29 cellular contexts compared by ENCODE assay signal in genomic region chr17:75064040-75064439, GRCh38. TPM values are rescaled to one million over a fixed set of nuclear protein-coding genes. Genes with fewer than 3 reads are reported as not detected.
DNase-seq lines count a peak whose midpoint lies in the region; ATAC-seq and TF ChIP-seq lines count a peak whose summit lies in the region.
"Had no signal": no experiment of that assay in that cellular context is flagged by ENCODE, and none has a peak within 500 bp of the region (broad histone marks: within the 10 kb centered on the region; RNA-seq: fewer than 3 reads in every experiment).

No MANE protein-coding gene starts in this region.

- no peaks in the 10 kb centered on the region for H3K79me2 ChIP-seq in HCT116 (ENCODE audit: insufficient read depth, low read length)

- H3K27me3 Mint-ChIP-seq in endodermal cell (ENCODE audit: insufficient read depth) = no peaks in the 10 kb centered on the region
- H3K27me3 Mint-ChIP-seq in osteocyte (ENCODE audit: unreplicated experiment) = no peaks in the 10 kb centered on the region
- H3K27me3 Mint-ChIP-seq: B cell, IgD-negative memory B cell had no signal

- no peak overlapping the region for H3K4me2 ChIP-seq in HCT116 (ENCODE audit: low read length)
- H3K4me2 ChIP-seq: PC-9 had no signal

- no peak overlapping the region for H3K4me3 Mint-ChIP-seq in endodermal cell
- H3K4me3 Mint-ChIP-seq in stimulated activated effector memory CD8-positive, alpha-beta T cell treated with anti-CD3 and anti-CD28 coated beads, Interleukin-12 subunit alpha, Interleukin-12 subunit beta, amount 100 ng/mL, for 72 hours = no peak overlapping the region
- H3K4me3 Mint-ChIP-seq in osteocyte (ENCODE audit: unreplicated experiment) = no peak overlapping the region
- H3K4me3 Mint-ChIP-seq: B cell; CD8-positive, alpha-beta T cell; IgD-negative memory B cell had no signal

- H3K4me3 ChIP-seq in HCT116 (replicated peaks in 1 of 2; ENCODE audit: low read depth in 1 of 2, low read length in 2 of 2) (no peak overlapping the region), Panc1 (ENCODE audit: low read depth in 2 of 2, low read length in 2 of 2) (no peak overlapping the region), endodermal cell (ENCODE audit: low read length) (no peak overlapping the region), transverse colon (no peak overlapping the region)
- H3K4me3 ChIP-seq: GM12878, PC-9, SJSA1 had no signal

- intact Hi-C loops in HCT116 (cut with micrococcal nuclease) (no loop called here), Panc1 (cut with micrococcal nuclease; ENCODE audit: unreplicated experiment) (no loop called here), transverse colon (cut with DNase I; ENCODE audit: low total_unique reads) (no loop called here)

- TF ChIP-seq CTCF in HCT116 (IDR thresholded peaks at IDR 0.05 in 2 of 3, conservative IDR thresholded peaks at IDR 0.05 in 1 of 3; ENCODE audit: borderline replicate concordance in 1 of 3, insufficient read depth in 1 of 3, low read depth in 2 of 3, low read length in 2 of 3) (no peak), Panc1 (IDR thresholded peaks at IDR 0.05) (no peak), endodermal cell (conservative IDR thresholded peaks at IDR 0.05) (no peak), transverse colon (IDR thresholded peaks at IDR 0.05) (no peak), osteocyte (IDR thresholded peaks at IDR 0.05) (no peak)

- H3K36me3 ChIP-seq in HCT116 (ENCODE audit: control insufficient read depth in 1 of 2, insufficient read depth in 2 of 2, low read length in 2 of 2) (peaks cover 24 to 41% of the 10 kb centered on the region in 2 experiments; a peak in 3 of 4 replicates), Panc1 (ENCODE audit: control insufficient read depth, insufficient read depth, low read length) (0 out of 2 replicates have a peak, but pooled peaks cover 2% of the 10 kb centered on the region), endodermal cell (ENCODE audit: control insufficient read depth, insufficient read depth, low read length) (peaks cover 58% of the 10 kb centered on the region), transverse colon (peaks cover 0 to 26% (median 10%) of the 10 kb centered on the region in 4 donors)

- TSS peak; percentile 27 for BruUV-seq in HCT116 (replicated peaks; lab: Mats Ljungman, UMichigan)
- BruUV-seq in Panc1 (replicated peaks; lab: Mats Ljungman, UMichigan) = TSS peak; percentile 47

- H3K4me1 ChIP-seq in HCT116 (ENCODE audit: control insufficient read depth in 1 of 2, insufficient read depth in 2 of 2, low read length in 2 of 2) (no peaks in the 10 kb centered on the region; a peak in 1 of 4 replicates), Panc1 (ENCODE audit: control insufficient read depth, insufficient read depth, low read length) (no peaks in the 10 kb centered on the region), endodermal cell (ENCODE audit: control insufficient read depth, insufficient read depth, low read length) (peaks cover 8% of the 10 kb centered on the region), transverse colon (peaks cover 0 to 8% (median 2%) of the 10 kb centered on the region in 4 donors)
- H3K4me1 ChIP-seq: SJSA1 had no signal

- H3K27me3 ChIP-seq in HCT116 (ENCODE audit: insufficient read depth, low read length) (no peaks in the 10 kb centered on the region), Panc1 (ENCODE audit: control insufficient read depth, insufficient read depth, low read length) (no peaks in the 10 kb centered on the region), endodermal cell (ENCODE audit: control insufficient read depth, insufficient read depth, low read length, poor library complexity, severe bottlenecking) (no peaks in the 10 kb centered on the region), transverse colon (no peaks in the 10 kb centered on the region)
- H3K27me3 ChIP-seq: SJSA1 had no signal

- H3K4me1 Mint-ChIP-seq in endodermal cell = peaks cover 13% of the 10 kb centered on the region
- peaks cover 32% of the 10 kb centered on the region for H3K4me1 Mint-ChIP-seq in stimulated activated effector memory CD8-positive, alpha-beta T cell treated with anti-CD3 and anti-CD28 coated beads, Interleukin-12 subunit alpha, Interleukin-12 subunit beta, amount 100 ng/mL, for 72 hours
- H3K4me1 Mint-ChIP-seq in osteocyte (ENCODE audit: unreplicated experiment) = peaks cover 12% of the 10 kb centered on the region
- H3K4me1 Mint-ChIP-seq: B cell had no signal

- no peak for ATAC-seq in HCT116
- ATAC-seq in Panc1 = no peak
- ATAC-seq in stimulated activated effector memory CD8-positive, alpha-beta T cell treated with anti-CD3 and anti-CD28 coated beads, Interleukin-12 subunit alpha, Interleukin-12 subunit beta, amount 100 ng/mL, for 72 hours = no peak
- ATAC-seq in GM18858 (IDR thresholded peaks at IDR 0.05; ENCODE audit: unreplicated experiment) = no peak
- ATAC-seq: CD8-positive, alpha-beta T cell; GM12878 had no signal

- 92 to 97% methylated on average over 10 to 11 of the region's 11 CpGs for WGBS in endodermal cell (ENCODE audit: insufficient coverage in 1 of 2, insufficient read length in 1 of 2), 2 experiments
- WGBS in transverse colon (ENCODE audit: low coverage in 1 of 2), 2 donors = 96 to 97% methylated on average over 6 to 11 of the region's 11 CpGs

- RAD21 ChIA-PET in HCT116 (lab: Charles Lee; ENCODE audit: low non-redundant PET in 1 of 2, low total read pairs in 2 of 2, uncharacterized antibody in 2 of 2, unreplicated experiment in 2 of 2) = no interaction called here

- no peak overlapping the region for H3K9ac ChIP-seq in HCT116 (ENCODE audit: low read length)
- H3K9ac ChIP-seq in endodermal cell (ENCODE audit: extremely low read depth, low read length, poor library complexity, severe bottlenecking) = no peak overlapping the region

- in situ Hi-C loops in Panc1 (cut with HindIII; ENCODE audit: low pct_unique_long_range_greater_than_20kb, low sequenced_read_pairs) = no loop called here
- in situ Hi-C loops in transverse colon (cut with MboI; ENCODE audit: low pct_ligation_motif_present in 1 of 4, low pct_unique_long_range_greater_than_20kb in 1 of 4, low sequenced_read_pairs in 3 of 4) = no loop called here

- no peak for TF ChIP-seq RAD21 in HCT116 (IDR thresholded peaks at IDR 0.05; ENCODE audit: low read depth)

- H3K9me3 Mint-ChIP-seq in endodermal cell (no peaks in the 10 kb centered on the region), osteocyte (ENCODE audit: unreplicated experiment) (no peaks in the 10 kb centered on the region)
- no peaks in the 10 kb centered on the region for H3K9me3 Mint-ChIP-seq in stimulated activated effector memory CD8-positive, alpha-beta T cell treated with anti-CD3 and anti-CD28 coated beads, Interleukin-12 subunit alpha, Interleukin-12 subunit beta, amount 100 ng/mL, for 72 hours
- H3K9me3 Mint-ChIP-seq: CD8-positive, alpha-beta T cell; IgD-negative memory B cell had no signal

- H3K36me3 Mint-ChIP-seq in endodermal cell (ENCODE audit: low read depth) (peaks cover 62% of the 10 kb centered on the region), osteocyte (ENCODE audit: unreplicated experiment) (peaks cover 21% of the 10 kb centered on the region)
- peaks cover 62% of the 10 kb centered on the region for H3K36me3 Mint-ChIP-seq in stimulated activated effector memory CD8-positive, alpha-beta T cell treated with anti-CD3 and anti-CD28 coated beads, Interleukin-12 subunit alpha, Interleukin-12 subunit beta, amount 100 ng/mL, for 72 hours

- H3K27ac Mint-ChIP-seq in endodermal cell = peak overlapping the region; percentile 56
- peak overlapping the region; percentile 90 for H3K27ac Mint-ChIP-seq in stimulated activated effector memory CD8-positive, alpha-beta T cell treated with anti-CD3 and anti-CD28 coated beads, Interleukin-12 subunit alpha, Interleukin-12 subunit beta, amount 100 ng/mL, for 72 hours
- H3K27ac Mint-ChIP-seq in osteocyte (ENCODE audit: unreplicated experiment) = no peak overlapping the region
- H3K27ac Mint-ChIP-seq: B cell; CD8-positive, alpha-beta T cell; IgD-negative memory B cell had no signal

- H4K20me1 ChIP-seq in HCT116 (ENCODE audit: insufficient read depth) = no peaks in the 10 kb centered on the region

- no peak overlapping the region for H2AFZ ChIP-seq in HCT116 (ENCODE audit: low read depth, low read length, poor library complexity, severe bottlenecking)
- H2AFZ ChIP-seq: PC-9 had no signal

- H3K9me3 ChIP-seq in HCT116 (ENCODE audit: control insufficient read depth in 1 of 2, insufficient read depth in 1 of 2, low read depth in 1 of 2, low read length in 2 of 2) = no peaks in the 10 kb centered on the region
- H3K9me3 ChIP-seq in Panc1 (ENCODE audit: control insufficient read depth, insufficient read depth, low read depth, low read length) = no peaks in the 10 kb centered on the region
- H3K9me3 ChIP-seq in endodermal cell (ENCODE audit: control insufficient read depth, low read length) = no peaks in the 10 kb centered on the region
- no peaks in the 10 kb centered on the region for H3K9me3 ChIP-seq in transverse colon
- H3K9me3 ChIP-seq: SJSA1 had no signal

- no peak for DNase-seq in HCT116 (ENCODE audit: low read depth, low spot score)
- DNase-seq in Panc1 (ENCODE audit: low read depth, low spot score) = no peak
- DNase-seq in endodermal cell = no peak
- no peak for DNase-seq in stimulated activated effector memory CD8-positive, alpha-beta T cell treated with anti-CD3 and anti-CD28 coated beads, Interleukin-12 subunit alpha, Interleukin-12 subunit beta, amount 100 ng/mL, for 72 hours (ENCODE audit: low spot score in 2 of 2)
- no peak for DNase-seq in transverse colon
- no peak for DNase-seq in osteocyte (ENCODE audit: extremely low spot score, unreplicated experiment)
- DNase-seq: CD8-positive, alpha-beta T cell; DMS 273 treated with DMSO at 0.1 percent for 48 hours; DMS79; EL; GDM1; Karpas-422; NCI-H1092 treated with DMSO at 0.1 percent for 48 hours; NCI-H1436 treated with DMSO at 0.1 percent for 48 hours; NCI-H187 treated with DMSO at 0.1 percent for 48 hours; NCI-H2171 treated with DMSO at 0.1 percent for 48 hours; NCI-H345; NCI-H510A treated with DMSO at 0.1 percent for 48 hours; NCI-H82; NK-92 treated with Interleukin-12 subunit alpha and Interleukin-12 subunit beta, amount 100 ng/mL, for 24 hours; PC-9; Right ventricle myocardium superior; RPMI8226 had no signal

- no peak for TF ChIP-seq POLR2A in HCT116 (IDR thresholded peaks at IDR 0.05; ENCODE audit: borderline replicate concordance, extremely low read depth, insufficient read depth, insufficient read length)
- TF ChIP-seq POLR2A in transverse colon (IDR thresholded peaks at IDR 0.05) = no peak

- POLR2A ChIA-PET in HCT116 (lab: Charles Lee) (interaction anchor here (1.2 kb wide), 1 partner anchor 24 kb away, joined by 3 read pairs; the partner anchor contains the start of gene SLC16A5), Panc1 (lab: Charles Lee) (no interaction called here)

- CTCF ChIA-PET in HCT116 (lab: Charles Lee) = interaction anchor here (0.5 to 1.1 kb wide), 3 partner anchors 46 to 127 kb away, joined by 3 to 4 read pairs (median 3); partner anchors contain the start of gene ARMC7
- CTCF ChIA-PET in Panc1 (lab: Charles Lee) = no interaction called here

- H3K9me2 ChIP-seq in HCT116 (ENCODE audit: insufficient read depth) = no peaks in the 10 kb centered on the region

- no peak for TF ChIP-seq EP300 in transverse colon (IDR thresholded peaks at IDR 0.05; ENCODE audit: low read depth)

- H3K27ac ChIP-seq in HCT116 (ENCODE audit: low read depth, low read length) (no peak overlapping the region), Panc1 (ENCODE audit: low read length) (no peak overlapping the region), endodermal cell (ENCODE audit: low read depth, low read length) (no peak overlapping the region), transverse colon (no peak overlapping the region)
- H3K27ac ChIP-seq: C4-2B, PC-9, SJSA1 had no signal

RNA-seq across cellular contexts. Expression of gene KCTD2, which starts 17.0 kb away (rescaled TPM):
- total RNA-seq in HCT116 (2021; ENCODE audit: unreplicated experiment) (23.3 TPM), Panc1 (2021; ENCODE audit: unreplicated experiment) (34.9 TPM), endodermal cell (10 to 100 TPM; 27.7 to 32.8 TPM), transverse colon (10 to 100 TPM; 14.5 to 24.7 (median 19.7) TPM), osteocyte (22.3 and 23.7 TPM in 2 replicates)
- polyA plus RNA-seq in HCT116 (2012) = 17.9 and 19.0 TPM in 2 replicates
- 29.9 TPM for polyA plus RNA-seq in Panc1 (2012; ENCODE audit: insufficient read length)
- 29.2 TPM for polyA plus RNA-seq in endodermal cell (2013, experiment 1 of 2)
- polyA plus RNA-seq in endodermal cell (2013, experiment 2 of 2) = 25.5 TPM

RNA-seq across cellular contexts. Expression of gene ATP5PD, which starts 17.3 kb away (rescaled TPM):
- total RNA-seq in HCT116 (2021; ENCODE audit: unreplicated experiment) = 407 TPM
- 326 and 476 TPM in 2 replicates for polyA plus RNA-seq in HCT116 (2012)
- total RNA-seq in Panc1 (2021; ENCODE audit: unreplicated experiment) = 413 TPM
- 260 TPM for polyA plus RNA-seq in Panc1 (2012; ENCODE audit: insufficient read length)
- 100 to 1,000 TPM; 244 to 295 TPM for total RNA-seq in endodermal cell
- polyA plus RNA-seq in endodermal cell (2013, experiment 1 of 2) = 203 TPM
- 189 TPM for polyA plus RNA-seq in endodermal cell (2013, experiment 2 of 2)
- total RNA-seq in transverse colon = 100 to 1,000 TPM in 3 of 4 donors, 10 to 100 TPM in 1; 75.2 to 373 (median 245) TPM
- 195 and 212 TPM in 2 replicates for total RNA-seq in osteocyte

RNA-seq across cellular contexts. Expression of gene SLC16A5, which starts 23.7 kb away (rescaled TPM):
- 79.3 TPM for total RNA-seq in HCT116 (2021; ENCODE audit: unreplicated experiment)
- 60.1 and 73.5 TPM in 2 replicates for polyA plus RNA-seq in HCT116 (2012)
- 46.6 TPM for total RNA-seq in Panc1 (2021; ENCODE audit: unreplicated experiment)
- polyA plus RNA-seq in Panc1 (2012; ENCODE audit: insufficient read length) = 70.7 TPM
- total RNA-seq in endodermal cell = 10 to 100 TPM; 28.8 to 54.0 TPM
- 10.8 TPM for polyA plus RNA-seq in endodermal cell (2013, experiment 1 of 2)
- polyA plus RNA-seq in endodermal cell (2013, experiment 2 of 2) = 7.6 TPM
- 10 to 100 TPM; 65.9 to 94.6 (median 79.5) TPM for total RNA-seq in transverse colon
- 7.0 and 7.6 TPM in 2 replicates for total RNA-seq in osteocyte

RNA-seq across cellular contexts. Expression of gene ARMC7, which starts 45.7 kb away (rescaled TPM):
- 43.2 TPM for total RNA-seq in HCT116 (2021; ENCODE audit: unreplicated experiment)
- polyA plus RNA-seq in HCT116 (2012) = 25.9 and 27.2 TPM in 2 replicates
- 48.7 TPM for total RNA-seq in Panc1 (2021; ENCODE audit: unreplicated experiment)
- 74.7 TPM for polyA plus RNA-seq in Panc1 (2012; ENCODE audit: insufficient read length)
- total RNA-seq in endodermal cell = 10 to 100 TPM; 20.0 to 26.6 TPM
- polyA plus RNA-seq in endodermal cell (2013, experiment 1 of 2) = 14.0 TPM
- polyA plus RNA-seq in endodermal cell (2013, experiment 2 of 2) = 12.3 TPM
- total RNA-seq in transverse colon = 10 to 100 TPM in 3 of 4 donors, 1 to 10 TPM in 1; 8.2 to 41.1 (median 21.4) TPM
- 12.8 and 13.6 TPM in 2 replicates for total RNA-seq in osteocyte

RNA-seq across cellular contexts. Expression of gene MRPL58, which starts 51.6 kb away (rescaled TPM):
- total RNA-seq in HCT116 (2021; ENCODE audit: unreplicated experiment) (80.5 TPM), Panc1 (2021; ENCODE audit: unreplicated experiment) (55.2 TPM), endodermal cell (10 to 100 TPM; 29.7 to 30.1 TPM), transverse colon (10 to 100 TPM in 2 of 4 donors, under 1 TPM in 1, not detected in 1; 1.00 to 41.3 (median 37.4) TPM), osteocyte (22.4 and 25.1 TPM in 2 replicates)
- polyA plus RNA-seq in HCT116 (2012) = 82.8 and 104 TPM in 2 replicates
- 44.5 TPM for polyA plus RNA-seq in Panc1 (2012; ENCODE audit: insufficient read length)
- 41.9 TPM for polyA plus RNA-seq in endodermal cell (2013, experiment 1 of 2)
- 36.4 TPM for polyA plus RNA-seq in endodermal cell (2013, experiment 2 of 2)
